ENCODE assay signal across 9 cellular contexts in genomic region chr1:56758135-56758534, GRCh38.
DNase-seq lines count a peak whose midpoint lies in the region; ATAC-seq and TF ChIP-seq lines count a peak whose summit lies in the region.
"Had no signal": no experiment of that assay in that cellular context is flagged by ENCODE, and none has a peak within 500 bp of the region (broad histone marks: within the 10 kb centered on the region; RNA-seq: fewer than 3 reads in every experiment).

No MANE protein-coding gene starts in this region.

- in situ Hi-C loops in gastrocnemius medialis (cut with MboI; ENCODE audit: low sequenced_read_pairs in 4 of 4), result loop anchor here in 1 of 4 donors (10.0 kb wide), 1 partner anchor 67 kb away; no protein-coding TSS in a partner anchor

- H3K4me3 ChIP-seq in heart right ventricle, result no peak overlapping the region
- H3K4me3 ChIP-seq in gastrocnemius medialis, result no peak overlapping the region
- H3K4me3 ChIP-seq in MG63, result no peak overlapping the region

- H3K4me1 ChIP-seq in heart right ventricle, result peaks cover 0 to 5% (median 0%) of the 10 kb centered on the region in 9 donors
- H3K4me1 ChIP-seq in gastrocnemius medialis, result no peaks in the 10 kb centered on the region

- H3K36me3 ChIP-seq in heart right ventricle, result no peaks in the 10 kb centered on the region
- H3K36me3 ChIP-seq in gastrocnemius medialis, result no peaks in the 10 kb centered on the region
- no peaks in the 10 kb centered on the region for H3K36me3 ChIP-seq in MG63

- no peak for TF ChIP-seq POLR2A in gastrocnemius medialis (IDR thresholded peaks at IDR 0.05)

- peak in 5 of 8 donors; percentile 38 to 74 (median 67) for ATAC-seq in heart right ventricle
- ATAC-seq in gastrocnemius medialis, result peak; percentile 83 to 92

- H3K27me3 ChIP-seq in heart right ventricle (peaks cover 0 to 4% (median 0%) of the 10 kb centered on the region in 7 donors), gastrocnemius medialis (no peaks in the 10 kb centered on the region), MG63 (peaks cover 7% of the 10 kb centered on the region; the same call in 1 of the 2 replicates)

- DNase-seq in NCI-H2171 treated with DMSO at 0.1 percent for 48 hours (lab: John Stamatoyannopoulos, UW) (peak; percentile 23), NCI-H2171 (lab: John Stamatoyannopoulos, UW) (no peak), NCI-H82 (lab: John Stamatoyannopoulos, UW) (peak; percentile 72), heart right ventricle (peak; percentile 5 to 14), gastrocnemius medialis (peak; percentile 7 to 49), MG63 (no peak), SKM-1 (lab: John Stamatoyannopoulos, UW; ENCODE audit: unreplicated experiment) (no peak), T-helper 2 cell (no peak)
- DNase-seq: activated T-cell treated with anti-CD3 and anti-CD28 coated beads, Interleukin-2, amount 50 U/mL, for 1 hour had no signal

- no peak overlapping the region for H3K27ac ChIP-seq in heart right ventricle
- no peak overlapping the region for H3K27ac ChIP-seq in gastrocnemius medialis

- TF ChIP-seq CTCF in heart right ventricle (IDR thresholded peaks at IDR 0.05) (peak in 6 of 9 donors; percentile 10 to 50 (median 40)), gastrocnemius medialis (IDR thresholded peaks at IDR 0.05 in 4 of 5, conservative IDR thresholded peaks at IDR 0.05 in 1 of 5) (peak; percentile 32 to 72 (median 51))

- H3K9me3 ChIP-seq in heart right ventricle (no peaks in the 10 kb centered on the region), gastrocnemius medialis (no peaks in the 10 kb centered on the region), MG63 (no peaks in the 10 kb centered on the region)

- intact Hi-C loops in heart right ventricle (cut with DNase I) (loop anchor here in 3 of 10 donors (1.0 to 5.0 kb wide), 3 partner anchors 63 to 659 kb away; no protein-coding TSS in a partner anchor), gastrocnemius medialis (cut with DNase I; ENCODE audit: low total_unique reads) (loop anchor here (1.0 to 5.0 kb wide), 2 partner anchors 44 to 63 kb away; no protein-coding TSS in a partner anchor)

Comparison
In these comparisons a context has a peak if more than half of its experiments do, and no peak if none do; other contexts are left out.
1. DNase-seq: peak in NCI-H2171 treated with DMSO at 0.1 percent for 48 hours (single experiment), NCI-H82 (single experiment), heart right ventricle (2 of 2) and gastrocnemius medialis (2 of 2); none in NCI-H2171 (single experiment), MG63 (single experiment), SKM-1 (single experiment) and T-helper 2 cell (0 of 5).